ENCODE assay signal across 22 cellular contexts in the genomic region with DNA sequence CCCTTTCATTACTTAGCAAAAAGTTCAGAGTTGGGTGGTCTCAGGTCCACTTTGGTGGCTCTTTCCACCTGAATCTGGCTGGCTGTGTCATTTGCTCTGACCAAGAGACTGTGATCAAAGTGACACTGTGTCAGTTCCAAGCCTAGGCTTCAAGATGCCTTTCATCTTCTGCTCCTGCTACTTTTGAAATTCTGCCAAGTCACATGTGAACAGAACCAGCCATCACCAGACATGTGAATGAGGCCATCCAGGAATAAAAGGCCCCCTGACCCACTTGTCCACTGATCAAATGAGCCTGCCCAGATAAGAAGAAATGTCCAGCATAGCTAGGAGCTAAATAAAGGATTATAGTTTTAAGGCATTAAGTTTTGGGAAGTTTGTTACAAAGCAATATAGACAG.
DNase-seq lines count a peak whose midpoint lies in the region; TF ChIP-seq lines count a peak whose summit lies in the region.
"Had no signal": no experiment of that assay in that cellular context is flagged by ENCODE, and none has a peak within 500 bp of the region (broad histone marks: within the 10 kb centered on the region; RNA-seq: fewer than 3 reads in every experiment).

No MANE protein-coding gene starts in this region.

- H2BK120ac ChIP-seq in neuronal stem cell (ENCODE audit: low read depth, low read length): no peak overlapping the region

- peaks cover 0 to 3% of the 10 kb centered on the region in 2 donors for H3K4me1 ChIP-seq in neuronal stem cell (ENCODE audit: control insufficient read depth in 2 of 2, insufficient read depth in 1 of 2, low read depth in 1 of 2, low read length in 2 of 2)
- H3K4me1 ChIP-seq: uterus had no signal

- H3K36me3 ChIP-seq in neuronal stem cell (replicated peaks in 1 of 2; ENCODE audit: control insufficient read depth in 2 of 2, insufficient read depth in 2 of 2, low read length in 2 of 2): no peaks in the 10 kb centered on the region
- H3K36me3 ChIP-seq: uterus had no signal

- H2AK5ac ChIP-seq in neuronal stem cell (ENCODE audit: low read depth, low read length): no peak overlapping the region

- no peak overlapping the region for H2AFZ ChIP-seq in neuronal stem cell (ENCODE audit: low read length)

- no peaks in the 10 kb centered on the region for H3K9me3 ChIP-seq in neuronal stem cell (replicated peaks in 1 of 2; ENCODE audit: control insufficient read depth in 2 of 2, insufficient read depth in 1 of 2, low read depth in 1 of 2, low read length in 2 of 2)
- H3K9me3 ChIP-seq: uterus had no signal

- no peak overlapping the region for H2BK5ac ChIP-seq in neuronal stem cell (ENCODE audit: low read length)

- H3K4me3 ChIP-seq in choroid plexus epithelial cell (ENCODE audit: low read depth, low read length) (no peak overlapping the region), retinal pigment epithelial cell (ENCODE audit: low read length) (no peak overlapping the region), neuronal stem cell (ENCODE audit: low read length in 2 of 2) (no peak overlapping the region)
- H3K4me3 ChIP-seq: lung, smooth muscle cell, uterus had no signal

- no peak overlapping the region for H3K23ac ChIP-seq in neuronal stem cell (ENCODE audit: low read depth, low read length, poor library complexity)

- no peaks in the 10 kb centered on the region for H3K79me1 ChIP-seq in neuronal stem cell (ENCODE audit: low read depth, low read length)

- no peak overlapping the region for H4K91ac ChIP-seq in neuronal stem cell (ENCODE audit: low read depth, low read length, poor library complexity)

- H4K8ac ChIP-seq in neuronal stem cell (ENCODE audit: low read depth, low read length): no peak overlapping the region

- H2BK12ac ChIP-seq in neuronal stem cell (ENCODE audit: low read length): no peak overlapping the region

- H3K4ac ChIP-seq in neuronal stem cell (ENCODE audit: low read length): no peak overlapping the region

- no peak overlapping the region for H2BK15ac ChIP-seq in neuronal stem cell (ENCODE audit: low read length)

- H3K27me3 ChIP-seq in neuronal stem cell (ENCODE audit: control insufficient read depth in 3 of 3, insufficient read depth in 3 of 3, low read depth in 1 of 3, low read length in 3 of 3): no peaks in the 10 kb centered on the region
- H3K27me3 ChIP-seq: uterus had no signal

- H3K27ac ChIP-seq in neuronal stem cell (replicated peaks; ENCODE audit: low read length): no peak overlapping the region
- H3K27ac ChIP-seq: uterus had no signal

- no peak overlapping the region for H3K18ac ChIP-seq in neuronal stem cell (ENCODE audit: low read length)

- no peak overlapping the region for H3K14ac ChIP-seq in neuronal stem cell (ENCODE audit: low read length)

- DNase-seq in NCI-H2029 (lab: John Stamatoyannopoulos, UW): peak; percentile 16
- DNase-seq in NCI-H2029 treated with DMSO at 0.1 percent for 48 hours (lab: John Stamatoyannopoulos, UW): no peak
- peak; percentile 2 for DNase-seq in OCI-M1 (lab: John Stamatoyannopoulos, UW)
- DNase-seq in choroid plexus epithelial cell (ENCODE audit: low read depth): peak; percentile 10
- DNase-seq in retinal pigment epithelial cell (ENCODE audit: low read depth): peak; percentile 17
- DNase-seq in neuronal stem cell (ENCODE audit: low spot score): no peak
- no peak for DNase-seq in iPS-NIHi7 (ENCODE audit: extremely low spot score)
- no peak for DNase-seq in anterior cingulate cortex (lab: John Stamatoyannopoulos, UW)
- DNase-seq: 8988T; activated CD4-positive, alpha-beta T cell treated with anti-CD3 and anti-CD28 coated beads, Interleukin-2, amount 10 ng/mL, durations not matched to agents 24 days and 14 days; activated CD8-positive, alpha-beta memory T cell treated with anti-CD3 and anti-CD28 coated beads for 24 hours; activated effector memory CD4-positive, alpha-beta T cell treated with Interleukin-2 at 50 U/mL for 16 hours; amygdala; DMS79 treated with DMSO at 0.1 percent for 48 hours; GF-D8; hippocampal formation; left cardiac atrium; NCI-H1048; NCI-H1694; uterus had no signal

- H3K4me2 ChIP-seq in neuronal stem cell (ENCODE audit: insufficient read depth, low read length, poor library complexity, severe bottlenecking): no peak overlapping the region
- H3K4me2 ChIP-seq: smooth muscle cell had no signal

- H3K9ac ChIP-seq in neuronal stem cell (ENCODE audit: low read depth, low read length, poor library complexity): no peak overlapping the region

- TF ChIP-seq CTCF in choroid plexus epithelial cell (conservative IDR thresholded peaks at IDR 0.05; ENCODE audit: low read depth, low read length): no peak
- TF ChIP-seq CTCF in retinal pigment epithelial cell (conservative IDR thresholded peaks at IDR 0.05; ENCODE audit: low read depth, low read length): no peak

Comparison
In these comparisons a context has a peak if more than half of its experiments do, and no peak if none do; other contexts are left out.
1. DNase-seq: peak in NCI-H2029 (single experiment), OCI-M1 (single experiment), choroid plexus epithelial cell (single experiment) and retinal pigment epithelial cell (single experiment); none in NCI-H2029 treated with DMSO at 0.1 percent for 48 hours (single experiment), neuronal stem cell (single experiment), iPS-NIHi7 (single experiment) and anterior cingulate cortex (0 of 58).